ENCODE assay signal across 21 cellular contexts in the genomic region with DNA sequence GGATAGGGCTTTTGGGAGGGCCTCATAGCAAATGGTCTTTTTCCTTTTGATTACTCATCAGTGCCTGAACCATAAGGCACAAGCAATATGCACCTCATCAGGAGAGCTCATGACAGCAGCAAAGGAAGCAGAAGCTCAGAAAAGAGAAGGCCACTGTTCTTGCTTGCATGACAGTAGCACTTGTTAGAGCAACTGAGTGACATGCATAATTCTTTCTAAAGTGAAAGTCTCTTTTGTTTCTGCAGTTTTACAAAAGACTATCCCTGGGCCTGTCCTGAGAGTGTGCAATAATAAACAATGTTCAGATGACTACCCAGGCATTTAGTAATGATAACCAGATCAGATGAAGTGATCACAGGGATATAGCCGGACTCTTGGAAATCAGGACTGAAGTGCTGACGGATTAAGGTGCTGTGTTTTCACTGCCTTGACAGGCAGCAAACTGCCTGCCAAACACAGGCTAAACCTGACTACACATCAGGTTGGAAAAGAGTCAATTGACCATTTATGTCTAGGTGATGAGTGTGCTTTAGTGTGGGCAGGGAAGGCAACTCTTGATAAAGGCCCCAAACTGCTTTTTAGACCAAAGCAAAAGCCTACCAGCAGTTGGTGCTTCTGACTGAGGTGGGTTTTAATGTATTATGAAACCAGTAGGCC.
DNase-seq lines count a peak whose midpoint lies in the region; ATAC-seq and TF ChIP-seq lines count a peak whose summit lies in the region.
"Had no signal": no experiment of that assay in that cellular context is flagged by ENCODE, and none has a peak within 500 bp of the region (broad histone marks: within the 10 kb centered on the region; RNA-seq: fewer than 3 reads in every experiment).

No MANE protein-coding gene starts in this region.

- TF ChIP-seq CTCF in MCF 10A (IDR thresholded peaks at IDR 0.05; ENCODE audit: unreplicated experiment) (no peak), breast epithelium (IDR thresholded peaks at IDR 0.05) (no peak), esophagus muscularis mucosa (IDR thresholded peaks at IDR 0.05) (no peak)

- H3K36me3 ChIP-seq in breast epithelium (no peaks in the 10 kb centered on the region), esophagus muscularis mucosa (no peaks in the 10 kb centered on the region)

- H3K4me3 Mint-ChIP-seq in MCF 10A (ENCODE audit: unreplicated experiment) = no peak overlapping the region
- H3K4me3 Mint-ChIP-seq: H9 had no signal

- TF ChIP-seq EP300 in esophagus muscularis mucosa (IDR thresholded peaks at IDR 0.05) = no peak

- TF ChIP-seq POLR2A in breast epithelium (IDR thresholded peaks at IDR 0.05) (no peak), esophagus muscularis mucosa (IDR thresholded peaks at IDR 0.05; ENCODE audit: low read depth) (no peak)

- no peaks in the 10 kb centered on the region for H3K4me1 Mint-ChIP-seq in MCF 10A (ENCODE audit: insufficient read depth, unreplicated experiment)
- H3K4me1 Mint-ChIP-seq: H9 had no signal

- H3K9me3 ChIP-seq in breast epithelium (peaks cover 0 to 11% of the 10 kb centered on the region in 2 donors), esophagus muscularis mucosa (peaks cover 0 to 3% (median 0%) of the 10 kb centered on the region in 4 donors)

- H3K4me3 ChIP-seq in breast epithelium (no peak overlapping the region), esophagus muscularis mucosa (no peak overlapping the region)
- H3K4me3 ChIP-seq: GM23248, PC-9 had no signal

- H3K4me1 ChIP-seq in breast epithelium = no peaks in the 10 kb centered on the region
- H3K4me1 ChIP-seq in esophagus muscularis mucosa = no peaks in the 10 kb centered on the region

- no TSS peak for BruUV-seq in MCF 10A (replicated peaks; lab: Mats Ljungman, UMichigan)

- WGBS in esophagus muscularis mucosa = 33% methylated on average over 2 of the region's 2 CpGs

- H3K27ac ChIP-seq in breast epithelium (no peak overlapping the region), esophagus muscularis mucosa (replicated peaks in 1 of 4) (no peak overlapping the region), temporal lobe (ENCODE audit: low read depth, low read length) (peak overlapping the region; percentile 36)
- H3K27ac ChIP-seq: GM23248, PC-9 had no signal

- POLR2A ChIA-PET in MCF 10A (lab: Yijun Ruan, JAX) = interaction anchor here (0.7 kb wide), 2 partner anchors 82 to 210 kb away, joined by 3 to 5 read pairs; no protein-coding TSS in a partner anchor

- CTCF ChIA-PET in MCF 10A (lab: Yijun Ruan, JAX) = no interaction called here

- no peaks in the 10 kb centered on the region for H3K9me3 Mint-ChIP-seq in MCF 10A (ENCODE audit: unreplicated experiment)

- H3K36me3 Mint-ChIP-seq in MCF 10A (ENCODE audit: insufficient read depth, unreplicated experiment) = no peaks in the 10 kb centered on the region

- intact Hi-C loops in MCF 10A (cut with micrococcal nuclease) = no loop called here
- intact Hi-C loops in breast epithelium (cut with DNase I; ENCODE audit: low total_unique reads) = no loop called here
- intact Hi-C loops in esophagus muscularis mucosa (cut with DNase I) = no loop called here
- intact Hi-C loops in posterior vena cava (cut with DNase I) = no loop called here

- peak overlapping the region; percentile 18 for H3K27ac Mint-ChIP-seq in MCF 10A (ENCODE audit: low read depth, unreplicated experiment)
- H3K27ac Mint-ChIP-seq: H9 had no signal

- H3K27me3 ChIP-seq in breast epithelium (no peaks in the 10 kb centered on the region), esophagus muscularis mucosa (no peaks in the 10 kb centered on the region)

- DNase-seq in MCF 10A (ENCODE audit: unreplicated experiment) = no peak
- no peak for DNase-seq in breast epithelium (ENCODE audit: low spot score in 2 of 2)
- DNase-seq in esophagus muscularis mucosa (ENCODE audit: extremely low spot score) = peak; percentile 75
- DNase-seq in medulla oblongata (ENCODE audit: extremely low spot score) = peak; percentile 79
- no peak for DNase-seq in DMS79 (lab: John Stamatoyannopoulos, UW)
- DNase-seq in posterior vena cava (ENCODE audit: low spot score) = no peak
- DNase-seq: 8988T, ACHN, GM23248, H9, IMR-90, KG1, MM.1S, NCI-H2029, NCI-H446, NCI-H524 treated with DMSO at 0.1 percent for 48 hours, NCI-H774, PC-9, SHP77 had no signal

- H3K27me3 Mint-ChIP-seq in MCF 10A (ENCODE audit: insufficient read depth, unreplicated experiment) = no peaks in the 10 kb centered on the region

- no peak for ATAC-seq in HG02938 (IDR thresholded peaks at IDR 0.05; ENCODE audit: unreplicated experiment)

Comparison
In these comparisons a context has a peak if more than half of its experiments do, and no peak if none do; other contexts are left out.
1. DNase-seq: peak in esophagus muscularis mucosa (single experiment) and medulla oblongata (single experiment); none in MCF 10A (single experiment), breast epithelium (0 of 2), DMS79 (single experiment) and posterior vena cava (single experiment).